ENCODE assay signal across 36 cellular contexts in the genomic region with DNA sequence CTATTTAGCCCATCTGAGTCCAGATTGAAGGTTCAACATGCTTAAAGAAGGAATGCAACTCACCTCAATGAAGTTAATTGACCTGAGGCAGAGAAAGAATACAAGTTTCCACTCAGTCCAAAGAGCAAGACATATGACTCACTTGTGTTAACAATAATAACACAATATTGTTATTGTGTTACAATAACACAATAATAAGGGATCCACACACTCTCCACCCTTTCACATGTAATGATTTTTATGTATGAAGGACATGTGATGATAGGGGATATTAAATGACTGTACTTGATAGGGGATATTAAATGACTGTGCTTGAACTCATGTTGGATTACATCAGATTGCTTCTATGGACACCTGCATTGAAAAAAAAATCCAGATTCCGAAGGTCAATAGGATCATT. TPM values are rescaled to one million over a fixed set of nuclear protein-coding genes. Genes with fewer than 3 reads are reported as not detected.
"Had no signal": no experiment of that assay in that cellular context is flagged by ENCODE, and none has a peak within 500 bp of the region (broad histone marks: within the 10 kb centered on the region; RNA-seq: fewer than 3 reads in every experiment).

No MANE protein-coding gene starts in this region.

- H3K36me3 ChIP-seq: adrenal gland, ascending aorta, brain microvascular endothelial cell, breast epithelium, cardiac muscle cell had no signal

- ATAC-seq: activated naive CD4-positive, alpha-beta T cell treated with anti-CD3 and anti-CD28 coated beads, Interleukin-2, amount 50 U/mL, for 72 hours; activated naive CD8-positive, alpha-beta T cell treated with anti-CD3 and anti-CD28 coated beads, Interleukin-2, amount 50 U/mL, for 24 hours; activated T-cell treated with anti-CD3 and anti-CD28 coated beads, Interleukin-2, amount 50 U/mL, for 4 hours; activated T-cell treated with anti-CD3 and anti-CD28 coated beads, Interleukin-2, amount 50 U/mL, for 72 hours; activated T-helper 17 cell treated with anti-CD3 and anti-CD28 coated beads, Interleukin-2, amount 50 U/mL, for 72 hours; body of pancreas had no signal

- H3K4me3 ChIP-seq: adrenal gland, ascending aorta, body of pancreas, breast epithelium, cardiac muscle cell had no signal

- H3K4me1 ChIP-seq: ascending aorta had no signal

- FAIRE-seq: astrocyte, bronchial epithelial cell had no signal

- H3K9me3 ChIP-seq: adrenal gland, ascending aorta, body of pancreas, breast epithelium had no signal

- H3K27me3 ChIP-seq: adrenal gland, ascending aorta, body of pancreas had no signal

- H3K27ac ChIP-seq: adrenal gland, ascending aorta, body of pancreas, brain microvascular endothelial cell, breast epithelium, cardiac muscle cell had no signal

- DNase-seq: activated effector memory CD4-positive, alpha-beta T cell treated with anti-CD3 and anti-CD28 coated beads, Interleukin-2, amount 50 U/mL, for 16 hours; activated effector memory CD4-positive, alpha-beta T cell treated with Interleukin-2 at 50 U/mL for 16 hours; activated gamma-delta T cell; activated gamma-delta T cell treated with Interleukin-2 at 50 U/mL for 16 hours; activated naive CD4-positive, alpha-beta T cell; activated naive CD4-positive, alpha-beta T cell treated with anti-CD3 and anti-CD28 coated beads for 36 hours; activated naive CD4-positive, alpha-beta T cell treated with anti-CD3 and anti-CD28 coated beads, Interleukin-2, amount 10 ng/mL, durations not matched to agents 7 days and 5 days; activated naive CD4-positive, alpha-beta T cell treated with anti-CD3 and anti-CD28 coated beads, Interleukin-2, amount 50 U/mL, for 16 hours; activated naive CD4-positive, alpha-beta T cell treated with Interleukin-2 at 50 U/mL for 16 hours; activated naive CD8-positive, alpha-beta T cell treated with anti-CD3 and anti-CD28 coated beads for 36 hours; activated naive CD8-positive, alpha-beta T cell treated with anti-CD3 and anti-CD28 coated beads, Interleukin-2, amount 10 ng/mL, durations not matched to agents 7 days and 5 days; activated naive CD8-positive, alpha-beta T cell treated with anti-CD3 and anti-CD28 coated beads, Interleukin-2, amount 50 U/mL, for 24 hours; activated T-cell treated with anti-CD3 and anti-CD28 coated beads for 4 hours; activated T-cell treated with anti-CD3 and anti-CD28 coated beads, Interleukin-2, amount 50 U/mL, for 1 hour; activated T-cell treated with anti-CD3 and anti-CD28 coated beads, Interleukin-2, amount 50 U/mL, for 24 hours; activated T-cell treated with anti-CD3 and anti-CD28 coated beads, Interleukin-2, amount 50 U/mL, for 4 hours; activated T-cell treated with anti-CD3 and anti-CD28 coated beads, Interleukin-2, amount 50 U/mL, for 48 hours; activated T-cell treated with anti-CD3 and anti-CD28 coated beads, Interleukin-2, amount 50 U/mL, for 72 hours; adrenal gland; amniotic stem cell; amygdala; anterior cingulate cortex; aorta; body of pancreas; brain microvascular endothelial cell; caudate nucleus; central memory CD4-positive, alpha-beta T cell; cerebellar nuclear complex had no signal

RNA-seq across cellular contexts. Expression of gene ABCB1, which starts 3.6 kb away (rescaled TPM):
- total RNA-seq: cardiac muscle cell had no signal
- polyA plus RNA-seq: cardiac muscle cell had no signal

RNA-seq across cellular contexts. Expression of gene RUNDC3B, which starts 23.9 kb away (rescaled TPM):
- total RNA-seq: activated T-helper 2 cell treated with anti-CD3 and anti-CD28 coated beads, Interferon-gamma antibody, Interleukin-2, Interleukin-4, amounts not matched to agents 10 μg/mL and 5 μg/mL and 100 μg/mL, durations not matched to agents 14 hours and 24 hours and 36 hours; bronchial epithelial cell had no signal
